In genomic region chr22:50169774-50170341, GRCh38 we compare ENCODE assay signal across 8 cellular contexts. TPM values are rescaled to one million over a fixed set of nuclear protein-coding genes. Genes with fewer than 3 reads are reported as not detected.
DNase-seq lines count a peak whose midpoint lies in the region; ATAC-seq and TF ChIP-seq lines count a peak whose summit lies in the region.

No MANE protein-coding gene starts in this region.

- H3K4me3 ChIP-seq in GM12865 (ENCODE audit: low read depth, low read length) (peak overlapping the region; percentile 32; the same call in 1 of the 2 replicates), lower lobe of right lung (peak overlapping the region; percentile 44), thyroid gland (replicated peaks in 1 of 3) (peak overlapping the region in 1 of 3 donors; percentile 46)

- peaks cover 46% of the 10 kb centered on the region for H3K27me3 Mint-ChIP-seq in activated naive CD8-positive, alpha-beta T cell treated with anti-CD3 and anti-CD28 coated beads, Interleukin-2, amount 10 ng/mL, durations not matched to agents 7 days and 5 days

- POLR2A ChIA-PET in activated naive CD8-positive, alpha-beta T cell treated with anti-CD3 and anti-CD28 coated beads, Interleukin-2, amount 10 ng/mL, durations not matched to agents 7 days and 5 days (lab: Charles Lee): no interaction called here

- WGBS in thyroid gland, 2 donors: 4% methylated on average over 5 of the region's 70 CpGs; no CpG with 5 or more reads in 1 of the 2 donors

- H3K4me1 Mint-ChIP-seq in activated naive CD8-positive, alpha-beta T cell treated with anti-CD3 and anti-CD28 coated beads, Interleukin-2, amount 10 ng/mL, durations not matched to agents 7 days and 5 days: no peaks in the 10 kb centered on the region

- no peak overlapping the region for H3K27ac Mint-ChIP-seq in activated naive CD8-positive, alpha-beta T cell treated with anti-CD3 and anti-CD28 coated beads, Interleukin-2, amount 10 ng/mL, durations not matched to agents 7 days and 5 days

- peak in 1 of 2 donors; percentile 39 for TF ChIP-seq POLR2A in thyroid gland (IDR thresholded peaks at IDR 0.05)

- H3K4me1 ChIP-seq in lower lobe of right lung (no peaks in the 10 kb centered on the region), thyroid gland (peaks cover 5 to 16% of the 10 kb centered on the region in 2 donors)

- H3K36me3 Mint-ChIP-seq in activated naive CD8-positive, alpha-beta T cell treated with anti-CD3 and anti-CD28 coated beads, Interleukin-2, amount 10 ng/mL, durations not matched to agents 7 days and 5 days: no peaks in the 10 kb centered on the region

- H3K36me3 ChIP-seq in lower lobe of right lung: no peaks in the 10 kb centered on the region
- H3K36me3 ChIP-seq in thyroid gland: no peaks in the 10 kb centered on the region

- peak; percentile 37 for ATAC-seq in activated naive CD8-positive, alpha-beta T cell treated with anti-CD3 and anti-CD28 coated beads, Interleukin-2, amount 10 ng/mL, durations not matched to agents 7 days and 5 days (ENCODE audit: low read depth)
- ATAC-seq in lower lobe of right lung (peak; percentile 25 to 28), GM19324 (IDR thresholded peaks at IDR 0.05; ENCODE audit: low FRiP score, unreplicated experiment) (no peak)

- H3K27me3 ChIP-seq in lower lobe of right lung (ENCODE audit: low read depth) (peaks cover 25% of the 10 kb centered on the region), thyroid gland (no peaks in the 10 kb centered on the region)

- peak overlapping the region; percentile 51 for H3K4me3 Mint-ChIP-seq in activated naive CD8-positive, alpha-beta T cell treated with anti-CD3 and anti-CD28 coated beads, Interleukin-2, amount 10 ng/mL, durations not matched to agents 7 days and 5 days

- intact Hi-C loops in lower lobe of right lung (cut with DNase I): no loop called here
- intact Hi-C loops in thyroid gland (cut with DNase I): no loop called here

- H3K27ac ChIP-seq in lower lobe of right lung (no peak overlapping the region), thyroid gland (no peak overlapping the region)

- DNase-seq in GM12865 (ENCODE audit: low read depth): peak; percentile 59
- peak; percentile 35 for DNase-seq in NOMO-1 treated with DMSO at 0.1 percent for 48 hours (lab: John Stamatoyannopoulos, UW; ENCODE audit: unreplicated experiment)
- DNase-seq in activated naive CD8-positive, alpha-beta T cell treated with anti-CD3 and anti-CD28 coated beads, Interleukin-2, amount 10 ng/mL, durations not matched to agents 7 days and 5 days: peak; percentile 55
- peak; percentile 64 for DNase-seq in lower lobe of right lung
- DNase-seq in thyroid gland: peak; percentile 46 to 50
- DNase-seq in NCI-H526 treated with DMSO at 0.1 percent for 48 hours (lab: John Stamatoyannopoulos, UW): no peak
- no peak for DNase-seq in SKM-1 treated with dmso at 0.1 percent for 144 hours (lab: John Stamatoyannopoulos, UW; ENCODE audit: unreplicated experiment)

- H3K9me3 ChIP-seq in lower lobe of right lung (no peaks in the 10 kb centered on the region), thyroid gland (no peaks in the 10 kb centered on the region)

- H3K9me3 Mint-ChIP-seq in activated naive CD8-positive, alpha-beta T cell treated with anti-CD3 and anti-CD28 coated beads, Interleukin-2, amount 10 ng/mL, durations not matched to agents 7 days and 5 days: no peaks in the 10 kb centered on the region

- TF ChIP-seq CTCF in GM12865 (IDR thresholded peaks at IDR 0.05; ENCODE audit: insufficient read depth, low read depth, low read length, missing control alignments) (no peak), lower lobe of right lung (IDR thresholded peaks at IDR 0.05) (no peak), thyroid gland (IDR thresholded peaks at IDR 0.05) (peak in 1 of 6 experiments; percentile 14)

RNA-seq across cellular contexts. Expression of gene PANX2, which starts 0.7 kb away (rescaled TPM):
- total RNA-seq in activated naive CD8-positive, alpha-beta T cell treated with anti-CD3 and anti-CD28 coated beads, Interleukin-2, amount 10 ng/mL, durations not matched to agents 7 days and 5 days: under 1 TPM; 0.11 TPM
- total RNA-seq in lower lobe of right lung (2.5 TPM), thyroid gland (10 to 100 TPM in 3 of 4 donors, 1 to 10 TPM in 1; 9.0 to 12.1 (median 10.9) TPM)

RNA-seq across cellular contexts. Expression of gene TRABD, which starts 15.9 kb away (rescaled TPM):
- 100 to 1,000 TPM; 116 to 121 TPM for total RNA-seq in activated naive CD8-positive, alpha-beta T cell treated with anti-CD3 and anti-CD28 coated beads, Interleukin-2, amount 10 ng/mL, durations not matched to agents 7 days and 5 days
- total RNA-seq in lower lobe of right lung: 43.7 TPM
- total RNA-seq in thyroid gland: 10 to 100 TPM; 26.6 to 51.9 (median 31.5) TPM

RNA-seq across cellular contexts. Expression of gene SELENOO, which starts 31.0 kb away (rescaled TPM):
- 10 to 100 TPM; 27.9 to 33.3 TPM for total RNA-seq in activated naive CD8-positive, alpha-beta T cell treated with anti-CD3 and anti-CD28 coated beads, Interleukin-2, amount 10 ng/mL, durations not matched to agents 7 days and 5 days
- total RNA-seq in lower lobe of right lung (18.7 TPM), thyroid gland (10 to 100 TPM; 20.7 to 50.6 (median 31.0) TPM)

Comparison
In these comparisons a context has a peak if more than half of its experiments do, and no peak if none do; other contexts are left out.
1. DNase-seq: peak in GM12865 (single experiment), NOMO-1 treated with DMSO at 0.1 percent for 48 hours (single experiment), activated naive CD8-positive, alpha-beta T cell treated with anti-CD3 and anti-CD28 coated beads, Interleukin-2, amount 10 ng/mL, durations not matched to agents 7 days and 5 days (single experiment), lower lobe of right lung (single experiment) and thyroid gland (2 of 2); none in NCI-H526 treated with DMSO at 0.1 percent for 48 hours (single experiment) and SKM-1 treated with dmso at 0.1 percent for 144 hours (single experiment).